Comparison of ENCODE assay signal across 12 cellular contexts in the genomic region with DNA sequence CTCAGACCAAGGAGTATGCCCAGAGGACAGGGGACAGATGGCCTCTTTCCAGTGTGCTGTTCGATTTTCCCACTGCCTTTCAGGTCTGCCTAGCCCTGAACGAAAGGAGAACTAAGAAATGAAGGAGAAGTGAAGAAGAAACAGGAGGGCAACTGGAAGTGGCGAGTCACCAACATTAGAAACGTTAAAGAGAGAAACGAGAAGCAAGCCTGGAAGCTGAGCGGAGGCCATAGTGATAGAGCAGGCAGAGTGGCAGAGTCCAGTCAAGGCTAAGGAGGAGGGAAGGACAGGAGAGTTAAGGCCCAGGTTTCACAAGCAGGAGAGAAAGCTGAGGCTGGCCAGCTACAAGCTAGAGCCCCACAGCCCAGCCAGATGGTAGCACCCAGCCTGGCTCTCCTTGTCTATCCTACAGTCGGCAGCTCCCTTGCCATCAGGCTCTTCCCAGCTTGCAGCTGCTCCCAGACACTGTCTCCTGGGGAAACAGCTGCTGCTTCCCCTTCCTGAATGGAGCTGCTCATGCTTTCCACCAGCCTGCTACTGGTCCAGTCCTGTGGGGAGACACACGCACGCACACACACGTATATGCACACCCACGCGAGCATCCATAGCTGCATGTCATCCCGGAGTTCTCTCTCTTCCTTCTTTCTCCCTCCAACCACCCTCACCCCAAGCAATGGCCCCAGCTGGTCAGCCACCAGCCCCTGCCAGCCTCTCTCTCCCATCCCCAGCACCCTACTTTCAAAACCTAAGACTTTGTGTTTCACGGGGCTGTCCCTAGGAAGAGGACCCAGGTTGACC.
DNase-seq lines count a peak whose midpoint lies in the region; ATAC-seq, FAIRE-seq and TF ChIP-seq lines count a peak whose summit lies in the region.
"Had no signal": no experiment of that assay in that cellular context is flagged by ENCODE, and none has a peak within 500 bp of the region (broad histone marks: within the 10 kb centered on the region; RNA-seq: fewer than 3 reads in every experiment).

No MANE protein-coding gene starts in this region.

- H3K36me3 Mint-ChIP-seq in H9 (ENCODE audit: insufficient read depth in 1 of 3, low read depth in 3 of 3) = no peaks in the 10 kb centered on the region
- H3K36me3 Mint-ChIP-seq in mesothelial cell of epicardium = no peaks in the 10 kb centered on the region

- H2BK5ac ChIP-seq in H9 (ENCODE audit: insufficient read length, low read length) = no peak overlapping the region

- H3K9me3 Mint-ChIP-seq in H9 (peaks cover 0 to 1% of the 10 kb centered on the region in 2 experiments; a peak in 1 of 5 replicates), mesothelial cell of epicardium (peaks cover 13% of the 10 kb centered on the region)

- TF ChIP-seq CTCF in H9 (conservative IDR thresholded peaks at IDR 0.05) (no peak), GM12878 (IDR thresholded peaks at IDR 0.05 in 2 of 3, conservative IDR thresholded peaks at IDR 0.05 in 1 of 3; ENCODE audit: control insufficient read depth in 2 of 3, extremely low read depth in 1 of 3, insufficient read depth in 1 of 3, low read depth in 3 of 3, low read length in 3 of 3) (no peak), mesothelial cell of epicardium (IDR thresholded peaks at IDR 0.05; ENCODE audit: unreplicated experiment) (no peak)

- no peak for TF ChIP-seq RAD21 in GM12878 (IDR thresholded peaks at IDR 0.05; ENCODE audit: insufficient read depth, low read depth, low read length)

- RAD21 ChIA-PET in GM12878 (lab: Charles Lee; ENCODE audit: unreplicated experiment) = interaction anchor here (1.0 to 18.7 kb wide), 6 partner anchors 8 to 128 kb away, joined by 3 to 360 read pairs (median 6); no protein-coding TSS in a partner anchor

- no peaks in the 10 kb centered on the region for H3K79me1 ChIP-seq in H9 (ENCODE audit: insufficient read depth, low read depth, low read length, poor library complexity, severe bottlenecking)

- POLR2A ChIA-PET in GM12878 (lab: Charles Lee) = interaction anchor here (0.6 to 8.9 kb wide), 7 partner anchors 9 to 191 kb away, joined by 3 to 83 read pairs (median 7); no protein-coding TSS in a partner anchor

- H2AFZ ChIP-seq in H9 (ENCODE audit: low read length) (no peak overlapping the region), GM12878 (ENCODE audit: control insufficient read depth, low read depth, low read length) (peak overlapping the region; percentile 5; the same call in 1 of the 2 replicates)

- no CpG with 5 or more reads among the region's 14 CpGs for WGBS in H9 (ENCODE audit: extremely low coverage, insufficient read length, low lambda C conversion rate)
- WGBS in GM12878 (ENCODE audit: insufficient coverage, insufficient replicate concordance, low lambda C conversion rate, missing lambda C conversion rate) = 77% methylated on average over 14 of the region's 14 CpGs

- no peak overlapping the region for H2AK5ac ChIP-seq in H9 (ENCODE audit: insufficient read length, low read length)

- H2BK12ac ChIP-seq in H9 (ENCODE audit: insufficient read length, low read depth, low read length) = peak overlapping the region; percentile 2

- peak overlapping the region; percentile 81 for H3K4me2 ChIP-seq in BLaER1
- H3K4me2 ChIP-seq in H9 (ENCODE audit: insufficient read depth, insufficient read length, low read length) = peak overlapping the region; percentile 50
- peak overlapping the region; percentile 11; the same call in 1 of the 2 replicates for H3K4me2 ChIP-seq in GM12878 (ENCODE audit: control insufficient read depth, insufficient read depth)

- no peak overlapping the region for H3T11ph ChIP-seq in H9 (ENCODE audit: low read length)

- H4K8ac ChIP-seq in H9 (replicated peaks; ENCODE audit: insufficient read length, low read depth, low read length) = no peak overlapping the region

- in situ Hi-C loops in GM12878 (cut with MboI) = no loop called here

- H3K23me2 ChIP-seq in H9 (ENCODE audit: insufficient read length, low read depth, low read length, poor library complexity, severe bottlenecking) = peaks cover 4% of the 10 kb centered on the region

- H3K4me3 ChIP-seq in BLaER1 (no peak overlapping the region), GM12878 (no peak overlapping the region)

- SMC1A ChIA-PET in GM12878 (lab: Charles Lee; ENCODE audit: uncharacterized antibody, unreplicated experiment) = interaction anchor here (0.9 to 17.4 kb wide), 8 partner anchors 11 to 144 kb away, joined by 3 to 395 read pairs (median 5); a partner anchor contains a TSS

- no peak overlapping the region for H2BK120ac ChIP-seq in H9 (ENCODE audit: low read depth, low read length, poor library complexity, severe bottlenecking)

- H2BK20ac ChIP-seq in H9 (ENCODE audit: low read depth, low read length, poor library complexity, severe bottlenecking) = no peak overlapping the region

- no peaks in the 10 kb centered on the region for H3K79me2 ChIP-seq in H9 (ENCODE audit: insufficient read depth, low read length)
- H3K79me2 ChIP-seq in GM12878 (ENCODE audit: control insufficient read depth, insufficient read depth, low read length) = no peaks in the 10 kb centered on the region

- CTCF ChIA-PET in GM12878 (lab: Yijun Ruan, JAX) = interaction anchor here (0.6 to 16.4 kb wide), 6 partner anchors 12 to 170 kb away, joined by 3 to 256 read pairs (median 3); no protein-coding TSS in a partner anchor

- intact Hi-C loops in GM12878 (cut with micrococcal nuclease; ENCODE audit: unreplicated experiment) = no loop called here

- H3K4me1 ChIP-seq in BLaER1 (peaks cover 52% of the 10 kb centered on the region), H9 (ENCODE audit: insufficient read depth, low read length) (peaks cover 18% of the 10 kb centered on the region; the same call in 1 of the 2 replicates), GM12878 (ENCODE audit: control insufficient read depth, insufficient read depth, low read length) (peaks cover 46% of the 10 kb centered on the region)

- no peak overlapping the region for H2BK15ac ChIP-seq in H9 (ENCODE audit: low read depth, low read length)

- H3K9me3 ChIP-seq in BLaER1 = peaks cover 5% of the 10 kb centered on the region
- no peaks in the 10 kb centered on the region for H3K9me3 ChIP-seq in H9 (ENCODE audit: control insufficient read depth, low read depth, low read length)
- no peaks in the 10 kb centered on the region for H3K9me3 ChIP-seq in GM12878 (replicated peaks; ENCODE audit: control insufficient read depth, insufficient read depth, low read length)

- TF ChIP-seq POLR2A in GM12878 (IDR thresholded peaks at IDR 0.05; ENCODE audit: low read depth, low read length) = no peak

- FAIRE-seq in GM12878 (lab: Jason Lieb, UNC) = no peak

- no peak overlapping the region for H3K56ac ChIP-seq in H9 (ENCODE audit: insufficient read length, low read depth, low read length)

- ATAC-seq in GM12878 (no peak), GM21717 (IDR thresholded peaks at IDR 0.05; ENCODE audit: unreplicated experiment) (no peak)

- H3K4me3 Mint-ChIP-seq in H9 = peak overlapping the region; percentile 48 to 62
- peak overlapping the region; percentile 46 for H3K4me3 Mint-ChIP-seq in mesothelial cell of epicardium
- H3K4me3 Mint-ChIP-seq: stimulated activated naive CD8-positive, alpha-beta T cell treated with anti-CD3 and anti-CD28 coated beads, Interleukin-15, Interleukin-2, amounts not matched to agents 100 ng/mL and 50 ng/mL, for 24 hours had no signal

- H3K4me1 Mint-ChIP-seq in H9 (peaks cover 50 to 54% of the 10 kb centered on the region in 2 experiments), mesothelial cell of epicardium (peaks cover 38% of the 10 kb centered on the region)

- TF ChIP-seq EP300 in GM12878 (IDR thresholded peaks at IDR 0.05; ENCODE audit: borderline replicate concordance in 1 of 2, control insufficient read depth in 1 of 2, low read depth in 2 of 2, low read length in 2 of 2) = no peak

- H3K4ac ChIP-seq in H9 (ENCODE audit: low read depth, low read length) = no peak overlapping the region

- DNase-seq in H9 (peak; percentile 73), GM12878 (ENCODE audit: low read depth, low spot score) (no peak), mesothelial cell of epicardium (ENCODE audit: low spot score in 2 of 2, unreplicated experiment in 2 of 2) (no peak), NCI-H1436 (lab: John Stamatoyannopoulos, UW) (no peak), SKM-1 treated with dmso at 0.1 percent for 144 hours (lab: John Stamatoyannopoulos, UW; ENCODE audit: unreplicated experiment) (no peak), GOT3 (lab: John Stamatoyannopoulos, UW) (no peak)
- DNase-seq: activated CD4-positive, CD25-positive, alpha-beta regulatory T cell treated with anti-CD3 and anti-CD28 coated beads, Interleukin-2, amount 50 U/mL, for 72 hours; effector memory CD4-positive, alpha-beta T cell; NCI-H2029 had no signal

- H3K27me3 Mint-ChIP-seq in H9 (ENCODE audit: low read depth) = no peaks in the 10 kb centered on the region
- no peaks in the 10 kb centered on the region for H3K27me3 Mint-ChIP-seq in mesothelial cell of epicardium (ENCODE audit: low read depth)
- H3K27me3 Mint-ChIP-seq: stimulated activated naive CD8-positive, alpha-beta T cell treated with anti-CD3 and anti-CD28 coated beads, Interleukin-15, Interleukin-2, amounts not matched to agents 100 ng/mL and 50 ng/mL, for 24 hours had no signal

- H3K36me3 ChIP-seq in BLaER1 = no peaks in the 10 kb centered on the region
- H3K36me3 ChIP-seq in GM12878 (ENCODE audit: control insufficient read depth in 2 of 2, insufficient read depth in 2 of 2, low read length in 1 of 2) = no peaks in the 10 kb centered on the region

- H3K27me3 ChIP-seq in BLaER1 (no peaks in the 10 kb centered on the region), H9 (ENCODE audit: insufficient read depth, low read length) (no peaks in the 10 kb centered on the region), GM12878 (replicated peaks in 1 of 2; ENCODE audit: control insufficient read depth in 2 of 2, insufficient read depth in 2 of 2, low read length in 1 of 2) (no peaks in the 10 kb centered on the region)

- H4K20me1 ChIP-seq in BLaER1 (no peaks in the 10 kb centered on the region), H9 (ENCODE audit: control insufficient read depth, insufficient read depth, insufficient read length) (no peaks in the 10 kb centered on the region), GM12878 (ENCODE audit: control insufficient read depth, insufficient read depth) (no peaks in the 10 kb centered on the region)

- peak overlapping the region; percentile 55 for H3K18ac ChIP-seq in H9 (ENCODE audit: insufficient read length, low read depth, low read length)

- no peak overlapping the region for H4K5ac ChIP-seq in H9 (ENCODE audit: insufficient read length, low read depth, low read length)

- peak overlapping the region; percentile 88 to 99 (median 97) for H3K27ac Mint-ChIP-seq in H9
- peak overlapping the region; percentile 78 for H3K27ac Mint-ChIP-seq in mesothelial cell of epicardium

- H3K27ac ChIP-seq in BLaER1 (peak overlapping the region; percentile 79), H9 (ENCODE audit: insufficient read length, low read depth, low read length) (peak overlapping the region; percentile 5), GM12878 (ENCODE audit: control insufficient read depth, insufficient read depth) (no peak overlapping the region)

- H4K91ac ChIP-seq in H9 (ENCODE audit: insufficient read length, low read depth, low read length) = peak overlapping the region; percentile 2

- no peak overlapping the region for H3K23ac ChIP-seq in H9 (ENCODE audit: insufficient read length, low read depth, low read length)

- peak overlapping the region; percentile 44; the same call in 1 of the 2 replicates for H3K9ac ChIP-seq in BLaER1
- H3K9ac ChIP-seq in H9 (ENCODE audit: extremely low read depth, insufficient read length, low read length) = no peak overlapping the region
- H3K9ac ChIP-seq in GM12878 (ENCODE audit: control insufficient read depth, insufficient read depth, low read length) = no peak overlapping the region

- H3K14ac ChIP-seq in H9 (ENCODE audit: insufficient read depth, low read length) = peak overlapping the region; percentile 64

- BruUV-seq in GM12878 (replicated peaks; lab: Mats Ljungman, UMichigan) = no TSS peak

Comparison
In these comparisons a context has a peak if more than half of its experiments do, and no peak if none do; other contexts are left out.
1. H3K4me2 ChIP-seq: peak in every context shown above with its lines; median percentile 81 in BLaER1; 50 in H9; 11 in GM12878.